Comparison of ENCODE assay signal across 21 cellular contexts in genomic region chr2:187993516-187993915, GRCh38.
DNase-seq lines count a peak whose midpoint lies in the region; ATAC-seq, FAIRE-seq and TF ChIP-seq lines count a peak whose summit lies in the region.
"Had no signal": no experiment of that assay in that cellular context is flagged by ENCODE, and none has a peak within 500 bp of the region (broad histone marks: within the 10 kb centered on the region; RNA-seq: fewer than 3 reads in every experiment).

No MANE protein-coding gene starts in this region.

- H3K9me3 Mint-ChIP-seq in nephron, result no peaks in the 10 kb centered on the region
- peaks cover 13% of the 10 kb centered on the region for H3K9me3 Mint-ChIP-seq in stimulated activated effector memory CD8-positive, alpha-beta T cell treated with anti-CD3 and anti-CD28 coated beads, Interleukin-12 subunit alpha, Interleukin-12 subunit beta, amount 100 ng/mL, for 72 hours
- H3K9me3 Mint-ChIP-seq: stimulated activated memory B cell treated with anti-CD40 and anti-IgM and Interleukin-4, amounts not matched to agents 10 μg/mL and 1 μg/mL and 100 μg/mL, for 72 hours had no signal

- CTCF ChIA-PET in A673 (lab: Charles Lee), result no interaction called here

- H3K27me3 ChIP-seq in A673 (replicated peaks; ENCODE audit: insufficient read depth, low read depth, low read length, poor library complexity), result no peaks in the 10 kb centered on the region
- H3K27me3 ChIP-seq in SJCRH30, result no peaks in the 10 kb centered on the region
- H3K27me3 ChIP-seq: body of pancreas had no signal

- POLR2A ChIA-PET in A673 (lab: Charles Lee; ENCODE audit: low non-redundant PET), result no interaction called here

- H3K36me3 Mint-ChIP-seq in nephron (ENCODE audit: low read depth), result no peaks in the 10 kb centered on the region
- no peaks in the 10 kb centered on the region for H3K36me3 Mint-ChIP-seq in stimulated activated effector memory CD8-positive, alpha-beta T cell treated with anti-CD3 and anti-CD28 coated beads, Interleukin-12 subunit alpha, Interleukin-12 subunit beta, amount 100 ng/mL, for 72 hours
- H3K36me3 Mint-ChIP-seq: naive B cell; stimulated activated memory B cell treated with anti-CD40 and anti-IgM and Interleukin-4, amounts not matched to agents 10 μg/mL and 1 μg/mL and 100 μg/mL, for 72 hours had no signal

- H3K4me1 Mint-ChIP-seq in nephron, result peaks cover 22% of the 10 kb centered on the region
- H3K4me1 Mint-ChIP-seq in stimulated activated effector memory CD8-positive, alpha-beta T cell treated with anti-CD3 and anti-CD28 coated beads, Interleukin-12 subunit alpha, Interleukin-12 subunit beta, amount 100 ng/mL, for 72 hours, result no peaks in the 10 kb centered on the region

- BruUV-seq in A673 (replicated peaks; lab: Mats Ljungman, UMichigan), result no TSS peak

- peak; percentile 79 for DNase-seq in A673 (ENCODE audit: low spot score)
- DNase-seq in SJCRH30, result peak; percentile 96 to 98
- DNase-seq in superior temporal gyrus (ENCODE audit: extremely low spot score), result no peak
- DNase-seq in stimulated activated effector memory CD8-positive, alpha-beta T cell treated with anti-CD3 and anti-CD28 coated beads, Interleukin-12 subunit alpha, Interleukin-12 subunit beta, amount 100 ng/mL, for 72 hours (ENCODE audit: low spot score in 2 of 2), result no peak
- DNase-seq: activated CD4-positive, alpha-beta T cell treated with anti-CD3 and anti-CD28 coated beads, Interleukin-2, amount 50 U/mL, for 4 hours; activated naive CD4-positive, alpha-beta T cell treated with Interleukin-2 at 50 U/mL for 16 hours; activated T-cell treated with anti-CD3 and anti-CD28 coated beads for 4 hours; body of pancreas; dermis blood vessel endothelial cell; naive B cell; NCI-H1694 treated with DMSO at 0.1 percent for 48 hours; NCI-H446; NK-92 treated with Interleukin-12 subunit alpha and Interleukin-12 subunit beta, amount 100 ng/mL, for 24 hours; RPMI8226 had no signal

- FAIRE-seq in endometrium (lab: Jason Lieb, UNC), result peak; percentile 71
- FAIRE-seq: A549 had no signal

- ATAC-seq in GM21381 (IDR thresholded peaks at IDR 0.05; ENCODE audit: unreplicated experiment) (no peak), GM18907 (IDR thresholded peaks at IDR 0.05; ENCODE audit: unreplicated experiment) (no peak)
- no peak for ATAC-seq in stimulated activated effector memory CD8-positive, alpha-beta T cell treated with anti-CD3 and anti-CD28 coated beads, Interleukin-12 subunit alpha, Interleukin-12 subunit beta, amount 100 ng/mL, for 72 hours
- ATAC-seq: A549, body of pancreas had no signal

- peaks cover 10% of the 10 kb centered on the region for H3K4me1 ChIP-seq in A673 (ENCODE audit: insufficient read depth, low read length, poor library complexity, severe bottlenecking)
- H3K4me1 ChIP-seq in SJCRH30, result peaks cover 28% of the 10 kb centered on the region
- H3K4me1 ChIP-seq: A549, body of pancreas, prostate gland had no signal

- no peaks in the 10 kb centered on the region for H3K9me3 ChIP-seq in A673 (ENCODE audit: low read depth, low read length, poor library complexity, severe bottlenecking)
- no peaks in the 10 kb centered on the region for H3K9me3 ChIP-seq in SJCRH30 (replicated peaks)
- H3K9me3 ChIP-seq: A549, body of pancreas, prostate gland had no signal

- H3K27ac Mint-ChIP-seq in nephron, result peak overlapping the region; percentile 9 to 87 (median 84)
- no peak overlapping the region for H3K27ac Mint-ChIP-seq in stimulated activated effector memory CD8-positive, alpha-beta T cell treated with anti-CD3 and anti-CD28 coated beads, Interleukin-12 subunit alpha, Interleukin-12 subunit beta, amount 100 ng/mL, for 72 hours
- H3K27ac Mint-ChIP-seq: naive B cell; stimulated activated memory B cell treated with anti-CD40 and anti-IgM and Interleukin-4, amounts not matched to agents 10 μg/mL and 1 μg/mL and 100 μg/mL, for 72 hours had no signal

- H3K27me3 Mint-ChIP-seq in nephron (ENCODE audit: low read depth), result no peaks in the 10 kb centered on the region
- H3K27me3 Mint-ChIP-seq: naive B cell; stimulated activated memory B cell treated with anti-CD40 and anti-IgM and Interleukin-4, amounts not matched to agents 10 μg/mL and 1 μg/mL and 100 μg/mL, for 72 hours had no signal

- TF ChIP-seq CTCF in A673 (conservative IDR thresholded peaks at IDR 0.05; ENCODE audit: low read depth, low read length) (no peak), nephron (IDR thresholded peaks at IDR 0.05; ENCODE audit: unreplicated experiment in 3 of 3) (no peak)

- H3K36me3 ChIP-seq in A673 (ENCODE audit: insufficient read depth, low read length, poor library complexity, severe bottlenecking) (no peaks in the 10 kb centered on the region), SJCRH30 (no peaks in the 10 kb centered on the region)
- H3K36me3 ChIP-seq: prostate gland had no signal

- H3K27ac ChIP-seq in A673 (ENCODE audit: low read depth, low read length, poor library complexity, severe bottlenecking) (no peak overlapping the region), SJCRH30 (peak overlapping the region; percentile 55)
- H3K27ac ChIP-seq: A549, body of pancreas, prostate gland had no signal

- no peak overlapping the region for H3K4me3 Mint-ChIP-seq in nephron
- no peak overlapping the region for H3K4me3 Mint-ChIP-seq in stimulated activated effector memory CD8-positive, alpha-beta T cell treated with anti-CD3 and anti-CD28 coated beads, Interleukin-12 subunit alpha, Interleukin-12 subunit beta, amount 100 ng/mL, for 72 hours
- H3K4me3 Mint-ChIP-seq: naive B cell; stimulated activated memory B cell treated with anti-CD40 and anti-IgM and Interleukin-4, amounts not matched to agents 10 μg/mL and 1 μg/mL and 100 μg/mL, for 72 hours had no signal

- H3K4me3 ChIP-seq in A673 (ENCODE audit: low read depth, low read length, poor library complexity, severe bottlenecking) (no peak overlapping the region), SJCRH30 (peak overlapping the region; percentile 18)
- H3K4me3 ChIP-seq: A549, body of pancreas, prostate gland had no signal

- intact Hi-C loops in A673 (cut with micrococcal nuclease; ENCODE audit: unreplicated experiment), result no loop called here

Comparison
In these comparisons a context has a peak if more than half of its experiments do, and no peak if none do; other contexts are left out.
1. DNase-seq: peak in A673 (single experiment) and SJCRH30 (2 of 2); none in superior temporal gyrus (single experiment) and stimulated activated effector memory CD8-positive, alpha-beta T cell treated with anti-CD3 and anti-CD28 coated beads, Interleukin-12 subunit alpha, Interleukin-12 subunit beta, amount 100 ng/mL, for 72 hours (0 of 2).